In the genomic region with DNA sequence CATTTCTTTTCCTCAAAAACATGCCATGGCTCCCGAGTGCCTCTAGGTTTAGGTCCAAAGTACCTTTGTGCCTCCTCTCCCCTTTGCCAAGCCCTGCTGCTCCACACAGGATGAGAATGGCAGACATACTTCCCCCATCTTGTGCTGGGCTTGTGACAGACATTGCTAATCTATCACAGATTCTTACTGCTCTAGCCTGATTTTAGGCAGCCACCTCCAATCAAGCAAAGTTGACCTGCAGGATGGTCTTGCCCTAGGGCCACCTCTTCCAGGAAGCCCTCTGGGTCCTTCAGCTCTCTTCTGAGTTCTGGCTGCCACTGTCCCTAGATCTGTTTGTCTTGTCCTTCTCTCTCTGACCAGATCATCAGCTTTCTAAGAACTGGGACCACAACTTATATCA, we compare ENCODE assay signal across 2 cellular contexts.
TF ChIP-seq lines count a peak whose summit lies in the region.

No MANE protein-coding gene starts in this region.

TF ChIP-seq in IMR-90, 13 proteins besides CTCF, POLR2A, EP300 and RAD21:
- TF ChIP-seq CEBPB (IDR thresholded peaks at IDR 0.05; ENCODE audit: low read depth, low read length): no peak
- TF ChIP-seq ELK1 (IDR thresholded peaks at IDR 0.05; ENCODE audit: borderline replicate concordance, low read depth, low read length): no peak
- TF ChIP-seq FOS (IDR thresholded peaks at IDR 0.05; ENCODE audit: low read depth, low read length): no peak
- TF ChIP-seq SMC3 (IDR thresholded peaks at IDR 0.05; ENCODE audit: low read depth, low read length): no peak
- no peak for TF ChIP-seq RCOR1 (IDR thresholded peaks at IDR 0.05; ENCODE audit: insufficient replicate concordance, low read length)
- no peak for TF ChIP-seq BHLHE40 (IDR thresholded peaks at IDR 0.05; ENCODE audit: low read depth, low read length)
- no peak for TF ChIP-seq USF2 (IDR thresholded peaks at IDR 0.05; ENCODE audit: low read depth, low read length)
- no peak for TF ChIP-seq MAFK (IDR thresholded peaks at IDR 0.05; ENCODE audit: low read depth, low read length)
- TF ChIP-seq RFX5 (IDR thresholded peaks at IDR 0.05; ENCODE audit: low read depth, low read length): no peak
- TF ChIP-seq MAZ (IDR thresholded peaks at IDR 0.05; ENCODE audit: borderline replicate concordance, low read depth, low read length): no peak
- TF ChIP-seq MXI1 (IDR thresholded peaks at IDR 0.05; ENCODE audit: borderline replicate concordance, low read depth, low read length): no peak

TF ChIP-seq in WTC11, 78 proteins besides CTCF, POLR2A, EP300 and RAD21:
- TF ChIP-seq OVOL2 (CRISPR knock-in tag; IDR thresholded peaks at IDR 0.05; ENCODE audit: borderline replicate concordance) (no peak), TEAD4 (CRISPR knock-in tag; IDR thresholded peaks at IDR 0.05) (no peak), PRRX2 (CRISPR knock-in tag; IDR thresholded peaks at IDR 0.05) (no peak), NR3C1 (CRISPR knock-in tag; conservative IDR thresholded peaks at IDR 0.05; ENCODE audit: low read depth) (no peak), MLX (CRISPR knock-in tag; IDR thresholded peaks at IDR 0.05) (no peak), MXD4 (CRISPR knock-in tag; IDR thresholded peaks at IDR 0.05; ENCODE audit: borderline replicate concordance) (no peak), KAT7 (CRISPR knock-in tag; IDR thresholded peaks at IDR 0.05; ENCODE audit: borderline replicate concordance) (no peak), ZNF263 (CRISPR knock-in tag; IDR thresholded peaks at IDR 0.05; ENCODE audit: low read depth) (no peak), STAT6 (CRISPR knock-in tag; conservative IDR thresholded peaks at IDR 0.05; ENCODE audit: low read depth) (no peak), CREM (CRISPR knock-in tag; IDR thresholded peaks at IDR 0.05) (no peak), ZNF121 (CRISPR knock-in tag; IDR thresholded peaks at IDR 0.05) (no peak), ZBTB43 (CRISPR knock-in tag; IDR thresholded peaks at IDR 0.05) (no peak), SOX15 (CRISPR knock-in tag; IDR thresholded peaks at IDR 0.05) (no peak), ZNF138 (CRISPR knock-in tag; conservative IDR thresholded peaks at IDR 0.05) (no peak), AFF4 (CRISPR knock-in tag; IDR thresholded peaks at IDR 0.05; ENCODE audit: borderline replicate concordance) (no peak)
